7 cellular contexts compared by ENCODE assay signal in genomic region chr9:132078369-132079356, GRCh38. TPM values are rescaled to one million over a fixed set of nuclear protein-coding genes. Genes with fewer than 3 reads are reported as not detected.
A peak's percentile ranks its signal among the peaks of the same experiment; 100 is the strongest.
DNase-seq lines count a peak whose midpoint lies in the region; ATAC-seq and TF ChIP-seq lines count a peak whose summit lies in the region.

No MANE protein-coding gene starts in this region.

- no peaks in the 10 kb centered on the region for H3K9me3 Mint-ChIP-seq in naive B cell

- H3K9me3 ChIP-seq in uterus, result no peaks in the 10 kb centered on the region

- peaks cover 5 to 10% (median 7%) of the 10 kb centered on the region in 3 donors for H3K27me3 Mint-ChIP-seq in naive B cell

- peak overlapping the region; percentile 90 to 99 (median 96) for H3K4me3 Mint-ChIP-seq in naive B cell

- DNase-seq in M059J (ENCODE audit: low read depth), result peak; percentile 69
- DNase-seq in epithelial cell of esophagus (ENCODE audit: low read depth), result peak; percentile 40
- DNase-seq in naive B cell, result no peak
- DNase-seq in uterus, result peak in 1 of 2 donors; percentile 45

- peak overlapping the region; percentile 84 to 96 (median 93) for H3K27ac Mint-ChIP-seq in naive B cell

- intact Hi-C loops in uterus (cut with DNase I; ENCODE audit: low total_unique reads), result no loop called here

- TF ChIP-seq CTCF in WI38 (IDR thresholded peaks at IDR 0.05; ENCODE audit: low read depth, low read length), result no peak
- TF ChIP-seq CTCF in epithelial cell of esophagus (IDR thresholded peaks at IDR 0.05; ENCODE audit: insufficient read depth, low read depth, low read length, missing control alignments), result no peak
- no peak for TF ChIP-seq CTCF in uterus (IDR thresholded peaks at IDR 0.05)

- TF ChIP-seq POLR2A in GM18505 (IDR thresholded peaks at IDR 0.05; ENCODE audit: borderline replicate concordance, extremely low read depth, insufficient read depth, insufficient read length) (no peak), uterus (IDR thresholded peaks at IDR 0.05) (no peak)

- ATAC-seq in GM18505 (IDR thresholded peaks at IDR 0.05; ENCODE audit: unreplicated experiment), result peak; percentile 11
- no peak for ATAC-seq in naive B cell (ENCODE audit: low read depth in 2 of 2)
- no peak for ATAC-seq in GM21737 (IDR thresholded peaks at IDR 0.05; ENCODE audit: unreplicated experiment)

- peak overlapping the region; percentile 62 to 71 for H3K27ac ChIP-seq in uterus

- H3K4me3 ChIP-seq in WI38 (ENCODE audit: low read depth, low read length) (peak overlapping the region; percentile 79), epithelial cell of esophagus (ENCODE audit: low read length) (peak overlapping the region; percentile 89), uterus (peak overlapping the region; percentile 54 to 73)

- H3K27me3 ChIP-seq in uterus, result no peaks in the 10 kb centered on the region

- H3K36me3 Mint-ChIP-seq in naive B cell, result peaks cover 4 to 7% of the 10 kb centered on the region in 2 donors

- H3K4me1 Mint-ChIP-seq in naive B cell, result peaks cover 26 to 35% (median 30%) of the 10 kb centered on the region in 3 donors

- H3K4me1 ChIP-seq in uterus, result peaks cover 0 to 7% of the 10 kb centered on the region in 2 donors

- no peaks in the 10 kb centered on the region for H3K36me3 ChIP-seq in uterus

RNA-seq across cellular contexts. Expression of gene MED27, which starts 1.0 kb away (rescaled TPM):
- 50.1 and 61.1 TPM in 2 replicates for total RNA-seq in M059J (2014; rRNA removed; shearing (Covaris generic))
- polyA plus RNA-seq in naive B cell (ENCODE audit: low read depth in 6 of 6), result 10 to 100 TPM; 33.1 to 76.9 (median 40.5) TPM
- 10 to 100 TPM in 2 of 4 donors, 1 to 10 TPM in 2; 4.6 to 29.3 (median 10.7) TPM for total RNA-seq in uterus
